ENCODE assay signal across 23 cellular contexts in genomic region chr13:110664074-110664473, GRCh38.
"Had no signal": no experiment of that assay in that cellular context is flagged by ENCODE, and none has a peak within 500 bp of the region (broad histone marks: within the 10 kb centered on the region; RNA-seq: fewer than 3 reads in every experiment).

No MANE protein-coding gene starts in this region.

- H3K9me3 Mint-ChIP-seq: activated CD8-positive, alpha-beta T cell treated with anti-CD3 and anti-CD28 coated beads for 36 hours; activated naive CD4-positive, alpha-beta T cell treated with anti-CD3 and anti-CD28 coated beads, Interleukin-2, amount 10 ng/mL, durations not matched to agents 7 days and 5 days had no signal

- H3K4me1 ChIP-seq: body of pancreas, neural progenitor cell, prostate gland, tibial artery had no signal

- H3K27me3 ChIP-seq: body of pancreas, cardiac muscle cell, hepatocyte, left lung, neural progenitor cell, tibial artery had no signal

- H2AFZ ChIP-seq: hepatocyte, neural progenitor cell had no signal

- H3K27ac ChIP-seq: body of pancreas, cardiac muscle cell, hepatocyte, neural progenitor cell, prostate gland, tibial artery, VCaP had no signal

- H3K4me2 ChIP-seq: hepatocyte, neural progenitor cell had no signal

- H3K4me3 ChIP-seq: body of pancreas, cardiac muscle cell, hepatocyte, left lung, lung, neural progenitor cell, prostate gland, tibial artery had no signal

- H3K4me3 Mint-ChIP-seq: activated CD4-positive, alpha-beta T cell treated with anti-CD3 and anti-CD28 coated beads, Interleukin-2, amount 10 ng/mL, durations not matched to agents 7 days and 5 days; activated CD8-positive, alpha-beta memory T cell treated with anti-CD3 and anti-CD28 coated beads, Interleukin-2, amount 10 ng/mL, durations not matched to agents 7 days and 5 days; activated CD8-positive, alpha-beta T cell treated with anti-CD3 and anti-CD28 coated beads for 36 hours; activated naive CD4-positive, alpha-beta T cell treated with anti-CD3 and anti-CD28 coated beads, Interleukin-2, amount 10 ng/mL, durations not matched to agents 7 days and 5 days; naive thymus-derived CD8-positive, alpha-beta T cell; neural progenitor cell; stimulated activated naive CD8-positive, alpha-beta T cell treated with anti-CD3 and anti-CD28 coated beads, Interleukin-15, amount 100 ng/mL, for 72 hours had no signal

- H3K9me3 ChIP-seq: body of pancreas, left lung, prostate gland, tibial artery had no signal

- ATAC-seq: activated CD8-positive, alpha-beta memory T cell treated with anti-CD3 and anti-CD28 coated beads, Interleukin-2, amount 10 ng/mL, durations not matched to agents 7 days and 5 days; activated CD8-positive, alpha-beta T cell treated with anti-CD3 and anti-CD28 coated beads for 36 hours; body of pancreas; left lung; naive thymus-derived CD8-positive, alpha-beta T cell; stimulated activated naive CD8-positive, alpha-beta T cell treated with anti-CD3 and anti-CD28 coated beads, Interleukin-15, amount 100 ng/mL, for 72 hours had no signal

- H3K36me3 ChIP-seq: prostate gland had no signal

- DNase-seq: activated CD4-positive, alpha-beta T cell treated with anti-CD3 and anti-CD28 coated beads, Interleukin-2, amount 10 ng/mL, durations not matched to agents 7 days and 5 days; activated CD4-positive, CD25-positive, alpha-beta regulatory T cell treated with anti-CD3 and anti-CD28 coated beads, Interleukin-2, amount 50 U/mL, for 72 hours; activated CD8-positive, alpha-beta memory T cell treated with anti-CD3 and anti-CD28 coated beads, Interleukin-2, amount 10 ng/mL, durations not matched to agents 7 days and 5 days; activated CD8-positive, alpha-beta T cell treated with anti-CD3 and anti-CD28 coated beads for 36 hours; activated effector memory CD4-positive, alpha-beta T cell treated with anti-CD3 and anti-CD28 coated beads, Interleukin-2, amount 50 U/mL, for 16 hours; activated naive CD4-positive, alpha-beta T cell treated with anti-CD3 and anti-CD28 coated beads, Interleukin-2, amount 10 ng/mL, durations not matched to agents 7 days and 5 days; activated T-cell treated with anti-CD3 and anti-CD28 coated beads for 4 hours; anterior cingulate cortex; body of pancreas; cortex of kidney; effector CD4-positive, alpha-beta T cell; kidney glomerular epithelial cell; naive thymus-derived CD8-positive, alpha-beta T cell; stimulated activated CD4-positive, alpha-beta T cell treated with anti-CD3 and anti-CD28 coated beads, Interleukin-1b, Interleukin-23, amount 100 ng/mL, for 48 hours; stimulated activated naive CD8-positive, alpha-beta T cell treated with anti-CD3 and anti-CD28 coated beads, Interleukin-15, amount 100 ng/mL, for 72 hours had no signal

- H3K27me3 Mint-ChIP-seq: activated CD4-positive, alpha-beta T cell treated with anti-CD3 and anti-CD28 coated beads, Interleukin-2, amount 10 ng/mL, durations not matched to agents 7 days and 5 days; activated CD8-positive, alpha-beta memory T cell treated with anti-CD3 and anti-CD28 coated beads, Interleukin-2, amount 10 ng/mL, durations not matched to agents 7 days and 5 days; activated CD8-positive, alpha-beta T cell treated with anti-CD3 and anti-CD28 coated beads for 36 hours; activated naive CD4-positive, alpha-beta T cell treated with anti-CD3 and anti-CD28 coated beads, Interleukin-2, amount 10 ng/mL, durations not matched to agents 7 days and 5 days; naive thymus-derived CD8-positive, alpha-beta T cell; stimulated activated naive CD8-positive, alpha-beta T cell treated with anti-CD3 and anti-CD28 coated beads, Interleukin-15, amount 100 ng/mL, for 72 hours had no signal

- H3K79me2 ChIP-seq: hepatocyte had no signal

- H3K27ac Mint-ChIP-seq: activated CD4-positive, alpha-beta T cell treated with anti-CD3 and anti-CD28 coated beads, Interleukin-2, amount 10 ng/mL, durations not matched to agents 7 days and 5 days; activated CD8-positive, alpha-beta memory T cell treated with anti-CD3 and anti-CD28 coated beads, Interleukin-2, amount 10 ng/mL, durations not matched to agents 7 days and 5 days; activated CD8-positive, alpha-beta T cell treated with anti-CD3 and anti-CD28 coated beads for 36 hours; activated naive CD4-positive, alpha-beta T cell treated with anti-CD3 and anti-CD28 coated beads, Interleukin-2, amount 10 ng/mL, durations not matched to agents 7 days and 5 days; stimulated activated naive CD8-positive, alpha-beta T cell treated with anti-CD3 and anti-CD28 coated beads, Interleukin-15, amount 100 ng/mL, for 72 hours had no signal

- H3K4me1 Mint-ChIP-seq: neural progenitor cell had no signal
